ENCODE assay signal across 8 cellular contexts in the genomic region with DNA sequence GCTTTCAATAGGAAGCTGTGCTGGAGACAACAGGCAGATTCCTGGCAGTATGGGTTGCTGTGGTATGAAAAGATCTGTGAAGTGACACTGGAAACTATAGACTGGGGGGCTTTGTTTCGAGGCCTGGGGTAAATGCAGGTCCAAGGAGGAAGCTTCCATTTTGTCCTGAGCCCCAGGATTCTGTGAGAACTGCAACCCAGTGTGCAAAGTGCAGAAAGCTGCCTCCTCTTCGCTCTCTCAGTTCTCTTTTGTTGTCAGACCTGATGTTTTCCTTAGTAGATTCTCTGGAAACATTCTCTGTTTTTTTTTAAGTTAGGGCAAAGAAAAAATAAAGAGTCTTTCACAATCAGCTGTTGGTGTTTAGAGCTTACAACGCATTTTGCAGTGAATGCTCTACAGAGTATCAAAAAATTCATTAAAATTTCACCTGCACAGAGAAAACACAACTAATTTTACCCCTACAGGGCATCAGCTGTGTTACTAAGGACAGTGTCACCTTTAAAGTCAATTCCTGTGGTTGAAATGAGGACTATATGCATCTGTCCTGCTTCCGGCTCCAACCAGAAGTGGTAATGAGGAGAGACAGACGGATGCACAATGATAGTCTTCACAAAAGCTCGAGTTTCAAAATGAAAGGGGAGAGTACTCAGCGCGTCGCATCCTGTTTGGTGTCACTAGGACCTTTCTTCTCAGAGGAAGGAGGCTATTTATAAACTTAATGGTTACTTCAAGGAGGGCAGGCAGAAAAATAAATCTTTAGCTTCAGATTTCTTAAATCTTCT.
DNase-seq lines count a peak whose midpoint lies in the region; ATAC-seq and TF ChIP-seq lines count a peak whose summit lies in the region.

No MANE protein-coding gene starts in this region.

- H4K20me1 ChIP-seq in mammary epithelial cell (ENCODE audit: insufficient read depth, low read length), result no peaks in the 10 kb centered on the region

- CTCF ChIA-PET in mammary epithelial cell (lab: Charles Lee; ENCODE audit: low non-redundant PET), result no interaction called here

- H3K4me1 Mint-ChIP-seq in endothelial cell (ENCODE audit: unreplicated experiment), result peaks cover 35% of the 10 kb centered on the region

- in situ Hi-C loops in mammary epithelial cell (cut with MboI; ENCODE audit: low sequenced_read_pairs in 2 of 2), result no loop called here

- no peaks in the 10 kb centered on the region for H3K79me2 ChIP-seq in mammary epithelial cell (ENCODE audit: insufficient read depth, low read length)

- no peak overlapping the region for H3K9ac ChIP-seq in mammary epithelial cell (ENCODE audit: insufficient read depth, low read length)

- H3K27ac ChIP-seq in mammary epithelial cell (ENCODE audit: insufficient read depth, low read depth, low read length), result no peak overlapping the region

- H3K9me3 Mint-ChIP-seq in endothelial cell (ENCODE audit: unreplicated experiment), result no peaks in the 10 kb centered on the region

- 90% methylated on average over 9 of the region's 9 CpGs for WGBS in mammary epithelial cell (ENCODE audit: low coverage, missing lambda C conversion rate)

- no peaks in the 10 kb centered on the region for H3K4me1 ChIP-seq in mammary epithelial cell (ENCODE audit: insufficient read depth, low read length)

- H2AFZ ChIP-seq in mammary epithelial cell (ENCODE audit: low read depth, low read length), result no peak overlapping the region

- dilution Hi-C loops in mammary epithelial cell (cut with HindIII; ENCODE audit: low sequenced_read_pairs), result no loop called here

- H3K4me3 ChIP-seq in mammary epithelial cell (replicated peaks in 1 of 3; ENCODE audit: insufficient read depth in 1 of 3, low read depth in 2 of 3, low read length in 3 of 3), result no peak overlapping the region

- no peak overlapping the region for H3K4me3 Mint-ChIP-seq in endothelial cell (ENCODE audit: unreplicated experiment)

- H3K27me3 Mint-ChIP-seq in endothelial cell (ENCODE audit: unreplicated experiment), result no peaks in the 10 kb centered on the region

- no TSS peak for BruUV-seq in mammary epithelial cell (replicated peaks; lab: Mats Ljungman, UMichigan)

- peak; percentile 84 for ATAC-seq in HG03039 (IDR thresholded peaks at IDR 0.05; ENCODE audit: unreplicated experiment)

- H3K4me2 ChIP-seq in mammary epithelial cell (ENCODE audit: insufficient read depth, low read depth, low read length), result no peak overlapping the region

- peak; percentile 41 for DNase-seq in activated gamma-delta T cell treated with Interleukin-2 at 50 U/mL for 16 hours
- DNase-seq in activated gamma-delta T cell (lab: John Stamatoyannopoulos, UW), result no peak
- DNase-seq in T-helper 22 cell (ENCODE audit: low read depth), result peak; percentile 19
- DNase-seq in endothelial cell (ENCODE audit: low spot score), result no peak
- peak; percentile 34 to 42 for DNase-seq in stimulated activated CD8-positive, alpha-beta memory T cell treated with anti-CD3 and anti-CD28 coated beads, Interleukin-15, amount 100 ng/mL, for 48 hours (ENCODE audit: low read depth in 2 of 2)
- no peak for DNase-seq in DMS53 (lab: John Stamatoyannopoulos, UW)
- no peak for DNase-seq in mammary epithelial cell

- no peak for TF ChIP-seq CTCF in endothelial cell (IDR thresholded peaks at IDR 0.05; ENCODE audit: unreplicated experiment)
- no peak for TF ChIP-seq CTCF in mammary epithelial cell (conservative IDR thresholded peaks at IDR 0.05 in 1 of 2, IDR thresholded peaks at IDR 0.05 in 1 of 2; ENCODE audit: extremely low read depth in 1 of 2, insufficient read depth in 1 of 2, low read depth in 1 of 2, low read length in 2 of 2)

- intact Hi-C loops in mammary epithelial cell (cut with micrococcal nuclease), result no loop called here

- no peaks in the 10 kb centered on the region for H3K36me3 ChIP-seq in mammary epithelial cell (ENCODE audit: insufficient read depth, low read length)

- no peaks in the 10 kb centered on the region for H3K27me3 ChIP-seq in mammary epithelial cell (ENCODE audit: insufficient read depth, low read length)

- peak overlapping the region; percentile 76 for H3K27ac Mint-ChIP-seq in endothelial cell (ENCODE audit: unreplicated experiment)

- H3K9me3 ChIP-seq in mammary epithelial cell (replicated peaks; ENCODE audit: insufficient read depth, low read length), result no peaks in the 10 kb centered on the region

- H3K36me3 Mint-ChIP-seq in endothelial cell (ENCODE audit: low read depth, unreplicated experiment), result no peaks in the 10 kb centered on the region

Comparison
In these comparisons a context has a peak if more than half of its experiments do, and no peak if none do; other contexts are left out.
1. DNase-seq: peak in activated gamma-delta T cell treated with Interleukin-2 at 50 U/mL for 16 hours (single experiment), T-helper 22 cell (single experiment) and stimulated activated CD8-positive, alpha-beta memory T cell treated with anti-CD3 and anti-CD28 coated beads, Interleukin-15, amount 100 ng/mL, for 48 hours (2 of 2); none in activated gamma-delta T cell (single experiment), endothelial cell (single experiment), DMS53 (single experiment) and mammary epithelial cell (single experiment).